Comparison of ENCODE assay signal across 24 cellular contexts in the genomic region with DNA sequence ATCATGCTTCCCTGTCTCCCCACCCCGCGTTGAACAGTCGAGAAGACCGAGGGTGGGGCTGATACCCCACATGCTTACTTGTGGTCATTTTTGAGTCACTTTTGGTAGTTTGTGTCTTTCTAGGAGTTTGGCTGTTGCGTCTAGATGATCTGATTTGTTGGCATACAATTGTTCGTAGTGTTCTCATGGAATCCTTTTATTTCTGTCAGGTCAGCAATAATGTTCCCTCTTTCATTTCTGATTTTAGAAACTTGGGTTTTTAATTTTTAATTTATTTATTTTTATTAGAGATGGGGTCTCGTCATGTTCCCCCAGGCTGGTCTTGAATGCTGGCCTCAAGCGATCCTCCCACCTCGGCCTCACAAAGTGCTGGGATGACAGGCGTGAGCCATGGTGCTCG. TPM values are rescaled to one million over a fixed set of nuclear protein-coding genes. Genes with fewer than 3 reads are reported as not detected.
DNase-seq lines count a peak whose midpoint lies in the region; ATAC-seq, FAIRE-seq and TF ChIP-seq lines count a peak whose summit lies in the region.
"Had no signal": no experiment of that assay in that cellular context is flagged by ENCODE, and none has a peak within 500 bp of the region (broad histone marks: within the 10 kb centered on the region; RNA-seq: fewer than 3 reads in every experiment).

No MANE protein-coding gene starts in this region.

- peaks cover 9% of the 10 kb centered on the region for H3K36me3 ChIP-seq in CD8-positive, alpha-beta T cell (ENCODE audit: insufficient read depth, low read length)
- H3K36me3 ChIP-seq in keratinocyte (ENCODE audit: control insufficient read depth in 2 of 2, extremely low read depth in 1 of 2, insufficient read depth in 2 of 2, low read length in 2 of 2) (peaks cover 19 to 36% of the 10 kb centered on the region in 2 experiments), HAP-1 (replicated peaks) (no peaks in the 10 kb centered on the region)

- H3K27me3 ChIP-seq in CD8-positive, alpha-beta T cell (ENCODE audit: insufficient read depth, low read length), result no peaks in the 10 kb centered on the region
- H3K27me3 ChIP-seq in keratinocyte (ENCODE audit: control insufficient read depth, extremely low read depth, insufficient read depth, low read length), result no peaks in the 10 kb centered on the region
- no peaks in the 10 kb centered on the region for H3K27me3 ChIP-seq in HAP-1 (ENCODE audit: low read depth)
- H3K27me3 ChIP-seq: SJCRH30 had no signal

- TF ChIP-seq RAD21 in A549 (conservative IDR thresholded peaks at IDR 0.05 in 1 of 2, IDR thresholded peaks at IDR 0.05 in 1 of 2), result no peak

- ATAC-seq in A549 (no peak), HG03520 (IDR thresholded peaks at IDR 0.05; ENCODE audit: unreplicated experiment) (no peak), left lobe of liver (no peak)
- ATAC-seq in CD8-positive, alpha-beta T cell, result no peak

- H3K4me3 ChIP-seq in A549 (no peak overlapping the region), keratinocyte (ENCODE audit: control insufficient read depth in 2 of 3, extremely low read depth in 1 of 3, insufficient read depth in 2 of 3, low read depth in 1 of 3, low read length in 3 of 3) (no peak overlapping the region), HAP-1 (no peak overlapping the region)
- H3K4me3 ChIP-seq in CD8-positive, alpha-beta T cell (ENCODE audit: low read depth, low read length), result no peak overlapping the region
- H3K4me3 ChIP-seq: GM23248, SJCRH30 had no signal

- TF ChIP-seq CTCF in A549 (IDR thresholded peaks at IDR 0.05) (no peak), RWPE1 (conservative IDR thresholded peaks at IDR 0.05; ENCODE audit: low read depth) (no peak), keratinocyte (optimal IDR thresholded peaks at IDR 0.05 in 1 of 3, IDR thresholded peaks at IDR 0.05 in 1 of 3, conservative IDR thresholded peaks at IDR 0.05 in 1 of 3; ENCODE audit: extremely low read depth in 1 of 3, insufficient read depth in 2 of 3, low read length in 3 of 3) (no peak)
- no peak for TF ChIP-seq CTCF in CD8-positive, alpha-beta T cell (IDR thresholded peaks at IDR 0.05)

- H3K9me3 ChIP-seq in A549 (no peaks in the 10 kb centered on the region), keratinocyte (ENCODE audit: control insufficient read depth, low read depth, low read length) (no peaks in the 10 kb centered on the region), HAP-1 (no peaks in the 10 kb centered on the region)
- no peaks in the 10 kb centered on the region for H3K9me3 ChIP-seq in CD8-positive, alpha-beta T cell (ENCODE audit: low read length)
- H3K9me3 ChIP-seq: SJCRH30 had no signal

- CTCF ChIA-PET in A549 (lab: Yijun Ruan, JAX) (interaction anchor here (0.6 to 2.3 kb wide), 2 partner anchors 11 to 173 kb away, joined by 4 to 6 read pairs; no protein-coding TSS in a partner anchor), RWPE1 (lab: Yijun Ruan, JAX) (no interaction called here)
- CTCF ChIA-PET in CD8-positive, alpha-beta T cell (lab: Charles Lee), result interaction anchor here (0.9 to 1.3 kb wide), 2 partner anchors 8 to 12 kb away, joined by 3 read pairs; no protein-coding TSS in a partner anchor

- H3K27ac Mint-ChIP-seq in CD8-positive, alpha-beta T cell, result peak overlapping the region; percentile 74
- H3K27ac Mint-ChIP-seq: T-helper 1 cell treated with Interleukin-12 subunit alpha and Interleukin-12 subunit beta and Interleukin-4 antibody, amounts not matched to agents 30 μg/mL and 1 μg/mL, for 36 hours had no signal

- H4K20me1 ChIP-seq in keratinocyte (ENCODE audit: control insufficient read depth, extremely low read depth, insufficient read depth, low read length), result peaks cover 4% of the 10 kb centered on the region

- H3K4me1 Mint-ChIP-seq in CD8-positive, alpha-beta T cell (ENCODE audit: low read depth), result peaks cover 49% of the 10 kb centered on the region

- H3K4me1 ChIP-seq in A549 (peaks cover 35% of the 10 kb centered on the region), keratinocyte (ENCODE audit: control insufficient read depth, extremely low read depth, insufficient read depth, low read length) (peaks cover 13% of the 10 kb centered on the region), HAP-1 (no peaks in the 10 kb centered on the region; the same call in 1 of the 2 replicates)
- H3K4me1 ChIP-seq in CD8-positive, alpha-beta T cell (ENCODE audit: insufficient read depth, low read length), result peaks cover 49% of the 10 kb centered on the region

- H3K9me3 Mint-ChIP-seq in CD8-positive, alpha-beta T cell, result no peaks in the 10 kb centered on the region
- H3K9me3 Mint-ChIP-seq: T-helper 1 cell treated with Interleukin-12 subunit alpha and Interleukin-12 subunit beta and Interleukin-4 antibody, amounts not matched to agents 30 μg/mL and 1 μg/mL, for 36 hours had no signal

- peaks cover 3% of the 10 kb centered on the region for H3K9me1 ChIP-seq in keratinocyte (ENCODE audit: control insufficient read depth, extremely low read depth, insufficient read depth, low read length)

- no peak overlapping the region for H3K4me3 Mint-ChIP-seq in CD8-positive, alpha-beta T cell

- in situ Hi-C loops in HAP-1 (cut with MboI; ENCODE audit: low sequenced_read_pairs), result loop anchor here (25.0 kb wide), 1 partner anchor 357 kb away; the partner anchor contains the start of genes CPZ and GPR78

- TF ChIP-seq EP300 in A549 (IDR thresholded peaks at IDR 0.05), result no peak

- H2AFZ ChIP-seq in keratinocyte (ENCODE audit: control insufficient read depth, low read length), result no peak overlapping the region
- H2AFZ ChIP-seq: GM23248 had no signal

- H3K36me3 Mint-ChIP-seq in CD8-positive, alpha-beta T cell, result peaks cover 7% of the 10 kb centered on the region

- DNase-seq in A549 (ENCODE audit: low read depth in 1 of 2, low spot score in 1 of 2) (no peak), RWPE1 (ENCODE audit: low spot score) (no peak), keratinocyte (ENCODE audit: low read depth, low spot score) (no peak), NCI-H226 (no peak), HAP-1 (ENCODE audit: low spot score in 2 of 2) (no peak), left lobe of liver (ENCODE audit: low spot score) (no peak)
- DNase-seq in CD8-positive, alpha-beta T cell, result no peak
- DNase-seq: C1 segment of cervical spinal cord; DMS 273 treated with DMSO at 0.1 percent for 48 hours; GDM1; GM23248; Kasumi-1; MM.1S; NCI-H1092; NCI-H146; NCI-H2081; NCI-H2171 treated with DMSO at 0.1 percent for 48 hours; NCI-H510A; NCI-H748 treated with DMSO at 0.1 percent for 48 hours; NK-92 treated with Interleukin-12 subunit alpha and Interleukin-12 subunit beta, amount 100 ng/mL, for 24 hours had no signal

- H3K27ac ChIP-seq in A549 (peak overlapping the region; percentile 84 to 97; a peak in 3 of 6 replicates), RWPE1 (peak overlapping the region; percentile 82; the same call in 1 of the 2 replicates), keratinocyte (ENCODE audit: control insufficient read depth, insufficient read depth, low read length) (peak overlapping the region; percentile 14)
- H3K27ac ChIP-seq in CD8-positive, alpha-beta T cell (ENCODE audit: low read depth, low read length), result no peak overlapping the region
- H3K27ac ChIP-seq: GM23248, SJCRH30 had no signal

- no peak overlapping the region for H3K9ac ChIP-seq in keratinocyte (ENCODE audit: control insufficient read depth, extremely low read depth, insufficient read depth, low read length)
- H3K9ac ChIP-seq: GM23248 had no signal

- WGBS in A549 (ENCODE audit: missing lambda C conversion rate), result 96% methylated on average over 11 of the region's 11 CpGs

- no peak for FAIRE-seq in A549 (lab: Jason Lieb, UNC)
- no peak for FAIRE-seq in keratinocyte (lab: Jason Lieb, UNC)

- H3K27me3 Mint-ChIP-seq in CD8-positive, alpha-beta T cell (ENCODE audit: low read depth), result no peaks in the 10 kb centered on the region

- TF ChIP-seq POLR2A in A549 (IDR thresholded peaks at IDR 0.05; ENCODE audit: low read length), result no peak

- dilution Hi-C loops in keratinocyte (cut with MboI; ENCODE audit: extremely low pct_ligation_motif_present, low sequenced_read_pairs), result no loop called here

- POLR2A ChIA-PET in A549 (lab: Yijun Ruan, JAX) (interaction anchor here (0.6 kb wide), 1 partner anchor 63 kb away, joined by 3 read pairs; no protein-coding TSS in a partner anchor), RWPE1 (lab: Yijun Ruan, JAX; ENCODE audit: low non-redundant PET) (no interaction called here)
- POLR2A ChIA-PET in CD8-positive, alpha-beta T cell (lab: Charles Lee), result no interaction called here

- intact Hi-C loops in CD8-positive, alpha-beta T cell (cut with DNase I, micrococcal nuclease), result no loop called here

- peaks cover 4% of the 10 kb centered on the region for H3K79me2 ChIP-seq in keratinocyte (ENCODE audit: control insufficient read depth, insufficient read depth, low read length)

- H3K4me2 ChIP-seq in A549 (no peak overlapping the region), keratinocyte (ENCODE audit: control insufficient read depth, extremely low read depth, insufficient read depth, low read depth, low read length) (no peak overlapping the region)

RNA-seq across cellular contexts. Expression of gene SH3TC1, which starts 30.9 kb away (rescaled TPM):
- polyA plus RNA-seq in A549 (2011; rRNA removed), result 2.8 and 3.3 TPM in 2 replicates
- polyA plus RNA-seq in A549 (2012; cell fraction: cytosol; rRNA removed), result 5.0 and 6.4 TPM in 2 replicates
- 22.6 and 31.5 TPM in 2 replicates for polyA plus RNA-seq in A549 (2012; cell fraction: nucleus; rRNA removed)
- polyA plus RNA-seq in A549 (2017; fragmentation: RNase III; extraction: RNeasy Plus Mini Kit Qiagen cat#74134 plus additional on column Dnase treatment), result 5.4 to 8.1 TPM (median 7.4 TPM) in 3 replicates
- 6.0 and 8.6 TPM in 2 replicates for polyA minus RNA-seq in A549 (2011; rRNA and poly(A)+ RNA removed)
- total RNA-seq in CD8-positive, alpha-beta T cell, result 100 to 1,000 TPM in 1 of 2 experiments, 10 to 100 TPM in 1; 90.7 to 102 TPM
- 12.0 to 22.1 TPM (median 12.3 TPM) in 3 replicates for polyA plus RNA-seq in keratinocyte
- 4.0 TPM for polyA plus RNA-seq in keratinocyte (2011; ENCODE audit: low read depth)
- polyA plus RNA-seq in keratinocyte (2011; cell fraction: cytosol; rRNA removed), result 3.3 and 7.9 TPM in 2 replicates
- polyA plus RNA-seq in keratinocyte (2011; cell fraction: nucleus; rRNA removed), result 28.3 and 44.2 TPM in 2 replicates
- 7.2 and 21.2 TPM in 2 replicates for polyA plus RNA-seq in keratinocyte (2012; ENCODE audit: low replicate concordance)
- 22.2 to 29.7 TPM (median 27.2 TPM) in 3 replicates for polyA minus RNA-seq in keratinocyte
- polyA minus RNA-seq in keratinocyte (2011; cell fraction: cytosol; rRNA and poly(A)+ RNA removed), result 35.5 TPM
- polyA minus RNA-seq in keratinocyte (2011; cell fraction: nucleus; rRNA and poly(A)+ RNA removed), result 48.6 and 60.5 TPM in 2 replicates
- 33.3 TPM for total RNA-seq in left lobe of liver

RNA-seq across cellular contexts. Expression of gene HTRA3, which starts 39.5 kb away (rescaled TPM):
- polyA plus RNA-seq in A549 (2011; rRNA removed) (7.4 and 9.2 TPM in 2 replicates), A549 (2017; fragmentation: RNase III; extraction: RNeasy Plus Mini Kit Qiagen cat#74134 plus additional on column Dnase treatment) (4.6 to 8.0 TPM (median 4.9 TPM) in 3 replicates), keratinocyte (not detected in 3 replicates)
- polyA plus RNA-seq in A549 (2012; cell fraction: cytosol; rRNA removed), result 11.8 and 19.5 TPM in 2 replicates
- polyA plus RNA-seq in A549 (2012; cell fraction: nucleus; rRNA removed), result 18.5 and 23.8 TPM in 2 replicates
- 5.4 and 5.6 TPM in 2 replicates for polyA minus RNA-seq in A549 (2011; rRNA and poly(A)+ RNA removed)
- total RNA-seq in CD8-positive, alpha-beta T cell, result not detected
- polyA plus RNA-seq in keratinocyte (2011; ENCODE audit: low read depth), result not detected
- polyA plus RNA-seq in keratinocyte (2011; cell fraction: cytosol; rRNA removed), result not detected in 2 replicates
- polyA plus RNA-seq in keratinocyte (2011; cell fraction: nucleus; rRNA removed), result not detected in 2 replicates
- not detected in 2 replicates for polyA plus RNA-seq in keratinocyte (2012; ENCODE audit: low replicate concordance)
- not detected in 3 replicates for polyA minus RNA-seq in keratinocyte
- not detected for polyA minus RNA-seq in keratinocyte (2011; cell fraction: cytosol; rRNA and poly(A)+ RNA removed)
- polyA minus RNA-seq in keratinocyte (2011; cell fraction: nucleus; rRNA and poly(A)+ RNA removed), result not detected in 2 replicates
- total RNA-seq in left lobe of liver, result 1.6 TPM
- total RNA-seq: A172 had no signal
